In the genomic region with DNA sequence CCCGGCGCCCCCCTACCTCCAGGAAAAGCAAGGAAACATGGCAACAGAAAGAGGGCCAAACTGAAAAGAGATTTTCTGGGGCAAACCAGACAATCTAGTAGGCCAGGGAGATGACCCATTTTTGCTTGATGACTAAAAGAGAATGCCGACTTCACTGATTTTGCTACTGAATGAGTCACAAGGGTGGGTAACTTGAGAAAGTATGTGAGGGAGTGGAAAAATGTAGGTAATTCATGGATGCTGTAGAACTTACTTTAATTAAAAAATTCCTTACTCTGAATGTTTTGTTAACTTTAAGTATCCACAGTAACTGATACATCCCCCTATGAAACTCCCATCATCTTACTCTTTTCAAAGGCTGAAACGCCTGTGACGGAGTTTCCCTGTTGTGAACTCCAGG, we compare ENCODE assay signal across 2 cellular contexts.
A peak's percentile ranks its signal among the peaks of the same experiment; 100 is the strongest.
TF ChIP-seq lines count a peak whose summit lies in the region.

No MANE protein-coding gene starts in this region.

TF ChIP-seq in A549, 52 proteins besides CTCF, POLR2A, EP300 and RAD21 (continued from another document):
- TF ChIP-seq PBX3 (IDR thresholded peaks at IDR 0.05) = no peak
- no peak for TF ChIP-seq RCOR1 (IDR thresholded peaks at IDR 0.05; ENCODE audit: low read depth, low read length)
- peak; percentile 27; the same call in 1 of the 2 replicates for TF ChIP-seq FOSL2 (IDR thresholded peaks at IDR 0.05)
- TF ChIP-seq FOSL2 (CRISPR knock-in tag; IDR thresholded peaks at IDR 0.05) = peak; percentile 69; the same call in 1 of the 2 replicates

TF ChIP-seq in HCT116, 20 proteins besides CTCF, POLR2A, EP300 and RAD21 (continued from another document):
- TF ChIP-seq, protein P1, sequence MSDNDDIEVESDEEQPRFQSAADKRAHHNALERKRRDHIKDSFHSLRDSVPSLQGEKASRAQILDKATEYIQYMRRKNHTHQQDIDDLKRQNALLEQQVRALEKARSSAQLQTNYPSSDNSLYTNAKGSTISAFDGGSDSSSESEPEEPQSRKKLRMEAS (IDR thresholded peaks at IDR 0.05) = no peak
- TF ChIP-seq SP1 (IDR thresholded peaks at IDR 0.05; ENCODE audit: low read depth) = peak; percentile 67
- peak; percentile 93 for TF ChIP-seq FOSL1 (IDR thresholded peaks at IDR 0.05; ENCODE audit: low read depth)
- TF ChIP-seq REST (IDR thresholded peaks at IDR 0.05; ENCODE audit: low read depth) = no peak
- TF ChIP-seq, protein P2, sequence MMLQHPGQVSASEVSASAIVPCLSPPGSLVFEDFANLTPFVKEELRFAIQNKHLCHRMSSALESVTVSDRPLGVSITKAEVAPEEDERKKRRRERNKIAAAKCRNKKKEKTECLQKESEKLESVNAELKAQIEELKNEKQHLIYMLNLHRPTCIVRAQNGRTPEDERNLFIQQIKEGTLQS (IDR thresholded peaks at IDR 0.05) = 0 out of 2 replicates have a peak, but pooled peaks have one; percentile 20
- TF ChIP-seq EZH2 (IDR thresholded peaks at IDR 0.05) = no peak
- TF ChIP-seq YY1 (IDR thresholded peaks at IDR 0.05; ENCODE audit: extremely low read depth, insufficient replicate concordance, low read depth, low read length) = no peak
- TF ChIP-seq ZBTB33 (IDR thresholded peaks at IDR 0.05; ENCODE audit: extremely low read depth, insufficient replicate concordance, low read length) = no peak
- peak; percentile 69 for TF ChIP-seq TCF7L2 (IDR thresholded peaks at IDR 0.05; ENCODE audit: borderline replicate concordance, extremely low read depth, insufficient read depth, insufficient read length)
- TF ChIP-seq CBX3 (IDR thresholded peaks at IDR 0.05; ENCODE audit: low read depth) = peak; percentile 65; the same call in 1 of the 2 replicates
- TF ChIP-seq POLR2AphosphoS5 (IDR thresholded peaks at IDR 0.05; ENCODE audit: low read depth, low read length) = peak; percentile 31; the same call in 1 of the 2 replicates
